9 cellular contexts compared by ENCODE assay signal in genomic region chr14:56555921-56556570, GRCh38. TPM values are rescaled to one million over a fixed set of nuclear protein-coding genes. Genes with fewer than 3 reads are reported as not detected.
DNase-seq lines count a peak whose midpoint lies in the region; ATAC-seq and TF ChIP-seq lines count a peak whose summit lies in the region.
"Had no signal": no experiment of that assay in that cellular context is flagged by ENCODE, and none has a peak within 500 bp of the region (broad histone marks: within the 10 kb centered on the region; RNA-seq: fewer than 3 reads in every experiment).

No MANE protein-coding gene starts in this region.

- ATAC-seq in GM18909 (IDR thresholded peaks at IDR 0.05; ENCODE audit: poor library complexity, unreplicated experiment), result no peak

- POLR2A ChIA-PET in GM10248 (lab: Yijun Ruan, JAX), result no interaction called here

- H3K4me1 ChIP-seq in adrenal gland (replicated peaks in 1 of 2) (no peaks in the 10 kb centered on the region), liver (ENCODE audit: control insufficient read depth in 4 of 4, insufficient read depth in 4 of 4, low read length in 3 of 4) (peaks cover 0 to 10% (median 0%) of the 10 kb centered on the region in 4 donors), spleen (no peaks in the 10 kb centered on the region)

- TF ChIP-seq RAD21 in liver (IDR thresholded peaks at IDR 0.05), result peak; percentile 92 to 93

- H3K9me3 ChIP-seq in adrenal gland (replicated peaks in 1 of 3), result no peaks in the 10 kb centered on the region
- H3K9me3 ChIP-seq in liver (ENCODE audit: control insufficient read depth in 4 of 4, low read length in 3 of 4), result no peaks in the 10 kb centered on the region
- no peaks in the 10 kb centered on the region for H3K9me3 ChIP-seq in spleen

- H3K4me3 ChIP-seq in adrenal gland (no peak overlapping the region), liver (ENCODE audit: low read depth in 1 of 3, low read length in 3 of 3) (no peak overlapping the region), spleen (no peak overlapping the region)

- H3K36me3 ChIP-seq in adrenal gland (replicated peaks in 1 of 2) (no peaks in the 10 kb centered on the region), liver (ENCODE audit: control insufficient read depth in 4 of 4, insufficient read depth in 3 of 4, low read depth in 1 of 4, low read length in 3 of 4) (no peaks in the 10 kb centered on the region), spleen (no peaks in the 10 kb centered on the region)

- peaks cover 10% of the 10 kb centered on the region for H3K27me3 ChIP-seq in adrenal gland
- no peaks in the 10 kb centered on the region for H3K27me3 ChIP-seq in liver (ENCODE audit: control insufficient read depth in 4 of 4, insufficient read depth in 4 of 4, low read length in 3 of 4)
- peaks cover 0 to 72% (median 0%) of the 10 kb centered on the region in 7 donors for H3K27me3 ChIP-seq in spleen (replicated peaks in 1 of 7)

- 42 to 62% (median 46%) methylated on average over 5 of the region's 5 CpGs for WGBS in adrenal gland, 4 donors
- WGBS in liver, result 64% methylated on average over 5 of the region's 5 CpGs
- 52 to 78% (median 64%) methylated on average over 5 of the region's 5 CpGs for WGBS in spleen, 5 donors

- CTCF ChIA-PET in GM10248 (lab: Yijun Ruan, JAX), result no interaction called here

- no peak overlapping the region for H3K27ac ChIP-seq in adrenal gland
- H3K27ac ChIP-seq in liver (ENCODE audit: low read depth in 1 of 2, low read length in 2 of 2), result no peak overlapping the region
- no peak overlapping the region for H3K27ac ChIP-seq in spleen

- TF ChIP-seq CTCF in GM10248 (IDR thresholded peaks at IDR 0.05; ENCODE audit: control extremely low read depth, extremely low read depth, low read depth, missing control alignments) (peak; percentile 40), adrenal gland (IDR thresholded peaks at IDR 0.05) (peak; percentile 25 to 69 (median 54)), liver (IDR thresholded peaks at IDR 0.05; ENCODE audit: low read depth, low read length, missing input control) (peak; percentile 71), spleen (IDR thresholded peaks at IDR 0.05 in 8 of 11, conservative IDR thresholded peaks at IDR 0.05 in 3 of 11) (peak in 1 of 11 experiments; percentile 11)

- DNase-seq in GM10248 (ENCODE audit: extremely low spot score) (peak; percentile 12), NCI-H1417 treated with DMSO at 0.1 percent for 48 hours (lab: John Stamatoyannopoulos, UW) (peak; percentile 63), adrenal gland (no peak), mucosa of gallbladder (ENCODE audit: low spot score) (no peak), spleen (no peak)
- DNase-seq in stimulated activated naive CD4-positive, alpha-beta T cell treated with Interleukin-2 at 50 U/mL for 16 hours (lab: John Stamatoyannopoulos, UW), result no peak
- DNase-seq: activated B cell treated with CpG ODN at 0.5 μM for 24 hours had no signal

- intact Hi-C loops in adrenal gland (cut with DNase I), result no loop called here
- intact Hi-C loops in spleen (cut with DNase I; ENCODE audit: low total_unique reads), result no loop called here

- TF ChIP-seq POLR2A in adrenal gland (IDR thresholded peaks at IDR 0.05) (no peak), spleen (IDR thresholded peaks at IDR 0.05) (no peak)

- no peak overlapping the region for H3K9ac ChIP-seq in liver (ENCODE audit: low read depth in 1 of 2, low read length in 2 of 2)

TF ChIP-seq in liver, 16 proteins besides CTCF, POLR2A, EP300 and RAD21:
- no peak for TF ChIP-seq MAX (IDR thresholded peaks at IDR 0.05)
- no peak for TF ChIP-seq TAF1 (conservative IDR thresholded peaks at IDR 0.05)
- peak; percentile 70 for TF ChIP-seq RXRA (IDR thresholded peaks at IDR 0.05)
- TF ChIP-seq HNF4A (conservative IDR thresholded peaks at IDR 0.05), result peak; percentile 64 to 67
- peak; percentile 91 for TF ChIP-seq YY1 (IDR thresholded peaks at IDR 0.05)
- TF ChIP-seq FOXA2 (IDR thresholded peaks at IDR 0.05), result peak; percentile 87
- no peak for TF ChIP-seq GABPA (IDR thresholded peaks at IDR 0.05 in 1 of 2, conservative IDR thresholded peaks at IDR 0.05 in 1 of 2)
- TF ChIP-seq JUND (IDR thresholded peaks at IDR 0.05), result peak in 1 of 2 donors; percentile 58
- peak; percentile 7 for TF ChIP-seq HNF4G (IDR thresholded peaks at IDR 0.05)
- TF ChIP-seq EGR1 (IDR thresholded peaks at IDR 0.05; ENCODE audit: low read depth in 2 of 2), result no peak
- TF ChIP-seq, protein P1, sequence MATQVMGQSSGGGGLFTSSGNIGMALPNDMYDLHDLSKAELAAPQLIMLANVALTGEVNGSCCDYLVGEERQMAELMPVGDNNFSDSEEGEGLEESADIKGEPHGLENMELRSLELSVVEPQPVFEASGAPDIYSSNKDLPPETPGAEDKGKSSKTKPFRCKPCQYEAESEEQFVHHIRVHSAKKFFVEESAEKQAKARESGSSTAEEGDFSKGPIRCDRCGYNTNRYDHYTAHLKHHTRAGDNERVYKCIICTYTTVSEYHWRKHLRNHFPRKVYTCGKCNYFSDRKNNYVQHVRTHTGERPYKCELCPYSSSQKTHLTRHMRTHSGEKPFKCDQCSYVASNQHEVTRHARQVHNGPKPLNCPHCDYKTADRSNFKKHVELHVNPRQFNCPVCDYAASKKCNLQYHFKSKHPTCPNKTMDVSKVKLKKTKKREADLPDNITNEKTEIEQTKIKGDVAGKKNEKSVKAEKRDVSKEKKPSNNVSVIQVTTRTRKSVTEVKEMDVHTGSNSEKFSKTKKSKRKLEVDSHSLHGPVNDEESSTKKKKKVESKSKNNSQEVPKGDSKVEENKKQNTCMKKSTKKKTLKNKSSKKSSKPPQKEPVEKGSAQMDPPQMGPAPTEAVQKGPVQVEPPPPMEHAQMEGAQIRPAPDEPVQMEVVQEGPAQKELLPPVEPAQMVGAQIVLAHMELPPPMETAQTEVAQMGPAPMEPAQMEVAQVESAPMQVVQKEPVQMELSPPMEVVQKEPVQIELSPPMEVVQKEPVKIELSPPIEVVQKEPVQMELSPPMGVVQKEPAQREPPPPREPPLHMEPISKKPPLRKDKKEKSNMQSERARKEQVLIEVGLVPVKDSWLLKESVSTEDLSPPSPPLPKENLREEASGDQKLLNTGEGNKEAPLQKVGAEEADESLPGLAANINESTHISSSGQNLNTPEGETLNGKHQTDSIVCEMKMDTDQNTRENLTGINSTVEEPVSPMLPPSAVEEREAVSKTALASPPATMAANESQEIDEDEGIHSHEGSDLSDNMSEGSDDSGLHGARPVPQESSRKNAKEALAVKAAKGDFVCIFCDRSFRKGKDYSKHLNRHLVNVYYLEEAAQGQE (IDR thresholded peaks at IDR 0.05), result peak; percentile 71
- no peak for TF ChIP-seq ZBTB33 (IDR thresholded peaks at IDR 0.05)
- TF ChIP-seq, protein P2, sequence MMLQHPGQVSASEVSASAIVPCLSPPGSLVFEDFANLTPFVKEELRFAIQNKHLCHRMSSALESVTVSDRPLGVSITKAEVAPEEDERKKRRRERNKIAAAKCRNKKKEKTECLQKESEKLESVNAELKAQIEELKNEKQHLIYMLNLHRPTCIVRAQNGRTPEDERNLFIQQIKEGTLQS (IDR thresholded peaks at IDR 0.05), result peak; percentile 78
- peak; percentile 38 for TF ChIP-seq SP1 (IDR thresholded peaks at IDR 0.05)
- peak; percentile 82 for TF ChIP-seq FOXA1 (IDR thresholded peaks at IDR 0.05)
TF ChIP-seq in liver: peak in this region for 10.

RNA-seq across cellular contexts. Expression of gene TMEM260, which starts 23.6 kb away (rescaled TPM):
- total RNA-seq in adrenal gland (10 to 100 TPM in 7 of 8 donors, 1 to 10 TPM in 1; 9.1 to 26.6 (median 18.2) TPM), liver (10 to 100 TPM; 10.1 to 11.6 TPM), mucosa of gallbladder (31.0 TPM), spleen (10 to 100 TPM; 21.2 to 42.9 (median 33.2) TPM)
- polyA plus RNA-seq in adrenal gland (10 to 100 TPM; 12.4 to 21.6 (median 14.3) TPM), liver (1 to 10 TPM; 4.9 to 7.9 TPM), spleen (10 to 100 TPM in 1 of 3 donors, 1 to 10 TPM in 2; 8.4 to 10.2 (median 9.9) TPM)

Comparison
In these comparisons a context has a peak if more than half of its experiments do, and no peak if none do; other contexts are left out.
1. DNase-seq: peak in GM10248 (single experiment) and NCI-H1417 treated with DMSO at 0.1 percent for 48 hours (single experiment); none in adrenal gland (0 of 7), mucosa of gallbladder (single experiment), spleen (single experiment) and stimulated activated naive CD4-positive, alpha-beta T cell treated with Interleukin-2 at 50 U/mL for 16 hours (single experiment).